29 cellular contexts compared by ENCODE assay signal in the genomic region with DNA sequence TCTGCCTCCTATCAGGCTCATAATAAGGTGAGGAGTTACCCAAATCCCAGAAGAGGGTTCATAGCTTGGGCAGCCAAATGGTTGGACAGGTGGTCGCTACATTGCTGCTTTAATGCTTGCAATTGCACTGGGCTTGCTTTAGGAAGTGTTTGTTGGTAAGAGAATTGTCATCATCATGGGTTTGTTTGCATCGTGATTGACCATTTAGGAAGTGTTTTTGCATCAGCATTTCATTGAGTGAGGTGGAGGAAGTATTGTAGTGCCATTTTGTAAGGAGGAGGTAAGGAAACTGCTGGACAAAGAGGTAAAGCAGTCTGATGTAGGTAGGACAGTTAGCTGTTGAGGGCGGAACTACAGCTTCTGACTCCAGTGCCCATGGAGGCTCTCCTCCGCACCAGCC.
"Had no signal": no experiment of that assay in that cellular context is flagged by ENCODE, and none has a peak within 500 bp of the region (broad histone marks: within the 10 kb centered on the region; RNA-seq: fewer than 3 reads in every experiment).

No MANE protein-coding gene starts in this region.

- DNase-seq: activated CD4-positive, alpha-beta T cell treated with anti-CD3 and anti-CD28 coated beads for 4 hours; activated CD4-positive, alpha-beta T cell treated with anti-CD3 and anti-CD28 coated beads, Interleukin-2, amount 50 U/mL, for 4 hours; activated CD8-positive, alpha-beta memory T cell treated with anti-CD3 and anti-CD28 coated beads for 24 hours; activated effector memory CD4-positive, alpha-beta T cell treated with anti-CD3 and anti-CD28 coated beads, Interleukin-2, amount 50 U/mL, for 16 hours; activated naive CD4-positive, alpha-beta T cell treated with anti-CD3 and anti-CD28 coated beads for 36 hours; activated naive CD8-positive, alpha-beta T cell treated with anti-CD3 and anti-CD28 coated beads, Interleukin-2, amount 10 ng/mL, durations not matched to agents 7 days and 5 days; activated T-cell treated with anti-CD3 and anti-CD28 coated beads, Interleukin-2, amount 50 U/mL, for 1 hour; brain microvascular endothelial cell; dorsolateral prefrontal cortex; effector memory CD4-positive, alpha-beta T cell; islet precursor cell; left cardiac atrium; left ventricle myocardium superior; naive B cell; posterior cingulate gyrus; right cardiac atrium; spleen; stimulated activated CD4-positive, alpha-beta T cell treated with anti-CD3 and anti-CD28 coated beads, Interleukin-4, amount 100 ng/mL, for 1 hour; stimulated activated naive CD8-positive, alpha-beta T cell treated with anti-CD3 and anti-CD28 coated beads, Interleukin-15, Interleukin-2, amounts not matched to agents 100 U/mL and 50 U/mL, for 24 hours; T-helper 1 cell; testis; transverse colon; uterus had no signal

- H3K27ac ChIP-seq: ascending aorta, brain microvascular endothelial cell, coronary artery, dorsolateral prefrontal cortex, spleen, testis, transverse colon, uterus had no signal

- H3K27me3 ChIP-seq: ascending aorta, brain microvascular endothelial cell, dorsolateral prefrontal cortex, spleen, testis, transverse colon, uterus had no signal

- FAIRE-seq: frontal cortex had no signal

- H3K36me3 ChIP-seq: ascending aorta, brain microvascular endothelial cell, transverse colon, uterus had no signal

- H3K4me3 ChIP-seq: ascending aorta, coronary artery, dorsolateral prefrontal cortex, spleen, testis, transverse colon, uterus had no signal

- H3K4me3 Mint-ChIP-seq: activated naive CD4-positive, alpha-beta T cell treated with anti-CD3 and anti-CD28 coated beads for 36 hours; activated naive CD8-positive, alpha-beta T cell treated with anti-CD3 and anti-CD28 coated beads, Interleukin-2, amount 10 ng/mL, durations not matched to agents 7 days and 5 days; activated T-helper 1 cell treated with anti-CD3 and anti-CD28 coated beads, Interleukin-12 subunit alpha, Interleukin-12 subunit beta, Interleukin-2, Interleukin-4 antibody, amounts not matched to agents 30 ng/mL and 10 ng/mL and 1 ng/mL, durations not matched to agents 14 hours and 24 hours and 36 hours; neural crest cell; T-helper 2 cell treated with Interferon-gamma antibody and Interleukin-4, amounts not matched to agents 5 μg/mL and 100 μg/mL, for 36 hours had no signal

- H3K9me3 Mint-ChIP-seq: activated naive CD4-positive, alpha-beta T cell treated with anti-CD3 and anti-CD28 coated beads for 36 hours; activated naive CD8-positive, alpha-beta T cell treated with anti-CD3 and anti-CD28 coated beads, Interleukin-2, amount 10 ng/mL, durations not matched to agents 7 days and 5 days; activated T-helper 1 cell treated with anti-CD3 and anti-CD28 coated beads, Interleukin-12 subunit alpha, Interleukin-12 subunit beta, Interleukin-2, Interleukin-4 antibody, amounts not matched to agents 30 ng/mL and 10 ng/mL and 1 ng/mL, durations not matched to agents 14 hours and 24 hours and 36 hours; naive B cell; neural crest cell; T-helper 2 cell treated with Interferon-gamma antibody and Interleukin-4, amounts not matched to agents 5 μg/mL and 100 μg/mL, for 36 hours had no signal

- ATAC-seq: left cardiac atrium; left ventricle myocardium superior; right cardiac atrium; stimulated activated naive CD8-positive, alpha-beta T cell treated with anti-CD3 and anti-CD28 coated beads, Interleukin-15, Interleukin-2, amounts not matched to agents 100 U/mL and 50 U/mL, for 24 hours had no signal

- H3K27ac Mint-ChIP-seq: activated naive CD4-positive, alpha-beta T cell treated with anti-CD3 and anti-CD28 coated beads for 36 hours; activated naive CD8-positive, alpha-beta T cell treated with anti-CD3 and anti-CD28 coated beads, Interleukin-2, amount 10 ng/mL, durations not matched to agents 7 days and 5 days; activated T-helper 1 cell treated with anti-CD3 and anti-CD28 coated beads, Interleukin-12 subunit alpha, Interleukin-12 subunit beta, Interleukin-2, Interleukin-4 antibody, amounts not matched to agents 30 ng/mL and 10 ng/mL and 1 ng/mL, durations not matched to agents 14 hours and 24 hours and 36 hours; T-helper 2 cell treated with Interferon-gamma antibody and Interleukin-4, amounts not matched to agents 5 μg/mL and 100 μg/mL, for 36 hours had no signal

- H3K9me3 ChIP-seq: ascending aorta, spleen, testis, transverse colon, uterus had no signal

- H3K4me1 ChIP-seq: testis, uterus had no signal

- H3K27me3 Mint-ChIP-seq: activated naive CD8-positive, alpha-beta T cell treated with anti-CD3 and anti-CD28 coated beads, Interleukin-2, amount 10 ng/mL, durations not matched to agents 7 days and 5 days; naive B cell had no signal

- H3K36me3 Mint-ChIP-seq: naive B cell had no signal
